Comparison of ENCODE assay signal across 1 cellular context in genomic region chr2:179595284-179595683, GRCh38.
TF ChIP-seq lines count a peak whose summit lies in the region.

No MANE protein-coding gene starts in this region.

TF ChIP-seq in HCT116, 20 proteins besides CTCF, POLR2A, EP300 and RAD21 (continued from another document):
- TF ChIP-seq SRF (IDR thresholded peaks at IDR 0.05; ENCODE audit: low read depth) (no peak), TCF7L2 (IDR thresholded peaks at IDR 0.05; ENCODE audit: borderline replicate concordance, extremely low read depth, insufficient read depth, insufficient read length) (no peak), CBX3 (IDR thresholded peaks at IDR 0.05; ENCODE audit: low read depth) (no peak), EGR1 (IDR thresholded peaks at IDR 0.05; ENCODE audit: low read depth) (no peak), REST (IDR thresholded peaks at IDR 0.05; ENCODE audit: low read depth) (no peak), EZH2phosphoT487 (IDR thresholded peaks at IDR 0.05; ENCODE audit: borderline replicate concordance) (no peak), SIN3A (IDR thresholded peaks at IDR 0.05; ENCODE audit: low read depth) (no peak), EZH2 (IDR thresholded peaks at IDR 0.05) (no peak), ELF1 (IDR thresholded peaks at IDR 0.05; ENCODE audit: borderline replicate concordance, low read depth) (no peak), JUND (IDR thresholded peaks at IDR 0.05) (no peak), FOSL1 (IDR thresholded peaks at IDR 0.05; ENCODE audit: low read depth) (no peak), MAX (IDR thresholded peaks at IDR 0.05) (no peak)
